Comparison of ENCODE assay signal across 21 cellular contexts in genomic region chr18:22267697-22268096, GRCh38.
DNase-seq lines count a peak whose midpoint lies in the region; ATAC-seq and TF ChIP-seq lines count a peak whose summit lies in the region.
"Had no signal": no experiment of that assay in that cellular context is flagged by ENCODE, and none has a peak within 500 bp of the region (broad histone marks: within the 10 kb centered on the region; RNA-seq: fewer than 3 reads in every experiment).

No MANE protein-coding gene starts in this region.

- DNase-seq in fibroblast of mammary gland (ENCODE audit: low read depth) (peak; percentile 38), heart left ventricle (peak; percentile 78 to 95 (median 86)), left lobe of liver (ENCODE audit: low spot score) (no peak), upper lobe of right lung (no peak), DMS79 treated with DMSO at 0.1 percent for 48 hours (lab: John Stamatoyannopoulos, UW) (no peak), stomach (no peak)
- DNase-seq: Calu3; CD8-positive, alpha-beta T cell; EL; H9; IMR-90; NCI-H1417 treated with DMSO at 0.1 percent for 48 hours; NCI-H187 treated with DMSO at 0.1 percent for 48 hours; NCI-H2227 treated with DMSO at 0.1 percent for 48 hours; NCI-H524 treated with DMSO at 0.1 percent for 48 hours; PC-3 had no signal

- TF ChIP-seq EP300 in stomach (IDR thresholded peaks at IDR 0.05), result no peak

- TF ChIP-seq CTCF in fibroblast of mammary gland (conservative IDR thresholded peaks at IDR 0.05; ENCODE audit: control insufficient read depth, insufficient read depth, low read depth, low read length), result no peak
- TF ChIP-seq CTCF in heart left ventricle (IDR thresholded peaks at IDR 0.05), result no peak
- no peak for TF ChIP-seq CTCF in upper lobe of right lung (IDR thresholded peaks at IDR 0.05)
- TF ChIP-seq CTCF in stomach (IDR thresholded peaks at IDR 0.05), result no peak

- peak in 1 of 2 donors; percentile 31 for TF ChIP-seq POLR2A in heart left ventricle (IDR thresholded peaks at IDR 0.05)
- TF ChIP-seq POLR2A in stomach (IDR thresholded peaks at IDR 0.05), result no peak

- H3K9me3 ChIP-seq in heart left ventricle (no peaks in the 10 kb centered on the region), upper lobe of right lung (no peaks in the 10 kb centered on the region), stomach (no peaks in the 10 kb centered on the region)
- H3K9me3 ChIP-seq: BLaER1 treated with 17β-estradiol and CSF1 and Interleukin-3, amounts not matched to agents 10 nM and 100 nM; SJSA1 had no signal

- H3K27ac ChIP-seq in heart left ventricle (peak overlapping the region; percentile 77 to 99 (median 92)), upper lobe of right lung (no peak overlapping the region), stomach (no peak overlapping the region)
- H3K27ac ChIP-seq: BLaER1 treated with 17β-estradiol and CSF1 and Interleukin-3, amounts not matched to agents 10 nM and 100 nM; HL-60; SJSA1 had no signal

- H3K4me3 ChIP-seq in fibroblast of mammary gland (ENCODE audit: control insufficient read depth, low read depth, low read length), result no peak overlapping the region
- peak overlapping the region in 9 of 12 donors; percentile 34 to 61 (median 50) for H3K4me3 ChIP-seq in heart left ventricle
- no peak overlapping the region for H3K4me3 ChIP-seq in upper lobe of right lung
- no peak overlapping the region for H3K4me3 ChIP-seq in stomach
- H3K4me3 ChIP-seq: BLaER1 treated with 17β-estradiol and CSF1 and Interleukin-3, amounts not matched to agents 10 nM and 100 nM; GM12878; SJSA1 had no signal

- WGBS in heart left ventricle, 4 donors, result 22 to 28% (median 27%) methylated on average over 8 of the region's 8 CpGs
- WGBS in stomach, 5 donors, result 28 to 45% (median 39%) methylated on average over 8 of the region's 8 CpGs

- H3K4me1 ChIP-seq in heart left ventricle (peaks cover 0 to 33% (median 7%) of the 10 kb centered on the region in 12 donors), upper lobe of right lung (no peaks in the 10 kb centered on the region), stomach (no peaks in the 10 kb centered on the region)

- H3K36me3 ChIP-seq in heart left ventricle, result no peaks in the 10 kb centered on the region
- H3K36me3 ChIP-seq in upper lobe of right lung, result no peaks in the 10 kb centered on the region
- no peaks in the 10 kb centered on the region for H3K36me3 ChIP-seq in stomach
- H3K36me3 ChIP-seq: BLaER1 treated with 17β-estradiol and CSF1 and Interleukin-3, amounts not matched to agents 10 nM and 100 nM; SJSA1 had no signal

- ATAC-seq in heart left ventricle, result peak; percentile 92 to 96 (median 92)
- ATAC-seq in left lobe of liver, result peak; percentile 63
- ATAC-seq in upper lobe of right lung, result peak; percentile 63
- no peak for ATAC-seq in GM18861 (IDR thresholded peaks at IDR 0.05; ENCODE audit: unreplicated experiment)
- ATAC-seq: CD8-positive, alpha-beta T cell; GM12878; PC-3 had no signal

- intact Hi-C loops in heart left ventricle (cut with DNase I) (loop anchor here in 9 of 10 donors (1.0 to 10.0 kb wide), 16 partner anchors 53 to 295 kb away; partner anchors contain the start of gene GATA6 (in 1 of the 9)), upper lobe of right lung (cut with DNase I) (no loop called here), stomach (cut with DNase I; ENCODE audit: low total_unique reads) (no loop called here)

- H3K27me3 ChIP-seq in heart left ventricle (no peaks in the 10 kb centered on the region), upper lobe of right lung (no peaks in the 10 kb centered on the region), stomach (peaks cover 0 to 4% (median 0%) of the 10 kb centered on the region in 3 donors)
- H3K27me3 ChIP-seq: BLaER1 treated with 17β-estradiol and CSF1 and Interleukin-3, amounts not matched to agents 10 nM and 100 nM; SJSA1 had no signal

Comparison
In these comparisons a context has a peak if more than half of its experiments do, and no peak if none do; other contexts are left out.
1. DNase-seq: peak in fibroblast of mammary gland (single experiment) and heart left ventricle (5 of 5); none in left lobe of liver (single experiment), upper lobe of right lung (single experiment), DMS79 treated with DMSO at 0.1 percent for 48 hours (single experiment) and stomach (single experiment).
2. H3K4me3 ChIP-seq: peak in heart left ventricle (9 of 12); none in fibroblast of mammary gland (single experiment), upper lobe of right lung (single experiment) and stomach (0 of 4).
3. H3K27ac ChIP-seq: peak in heart left ventricle (12 of 12); none in upper lobe of right lung (single experiment) and stomach (0 of 5).
4. intact Hi-C loops: an anchor here in heart left ventricle (1.0 to 10.0 kb wide); none called in upper lobe of right lung and stomach.